18 cellular contexts compared by ENCODE assay signal in the genomic region with DNA sequence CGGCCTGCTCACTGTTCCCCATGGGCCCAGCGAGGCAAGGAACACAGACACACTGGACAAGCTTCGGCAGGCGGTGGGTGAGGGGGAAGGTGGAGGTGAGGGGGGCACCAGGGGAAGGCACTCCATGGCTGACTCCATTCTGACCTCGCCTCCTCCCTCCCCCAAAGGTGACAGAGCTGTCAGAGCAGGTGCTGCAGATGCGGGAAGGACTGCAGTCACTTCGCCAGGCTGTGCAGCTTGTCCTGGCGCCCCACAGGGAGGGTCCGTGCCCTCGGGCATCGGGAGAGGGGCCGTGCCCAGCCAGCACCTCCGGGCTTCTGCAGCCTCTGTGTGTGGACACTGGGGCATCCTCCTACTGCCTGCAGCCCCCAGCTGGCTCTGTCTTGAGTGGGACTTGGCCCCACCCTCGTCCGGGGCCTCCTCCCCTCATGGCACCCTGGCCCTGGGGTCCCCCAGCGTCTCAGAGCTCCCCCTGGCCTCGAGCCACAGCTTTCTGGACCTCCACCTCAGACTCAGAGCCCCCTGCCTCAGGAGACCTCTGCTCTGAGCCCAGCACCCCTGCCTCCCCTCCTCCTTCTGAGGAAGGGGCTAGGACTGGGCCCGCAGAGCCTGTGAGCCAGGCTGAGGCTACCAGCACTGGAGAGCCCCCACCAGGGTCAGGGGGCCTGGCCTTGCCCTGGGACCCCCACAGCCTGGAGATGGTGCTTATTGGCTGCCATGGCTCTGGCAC. TPM values are rescaled to one million over a fixed set of nuclear protein-coding genes. Genes with fewer than 3 reads are reported as not detected.
DNase-seq lines count a peak whose midpoint lies in the region; ATAC-seq, FAIRE-seq and TF ChIP-seq lines count a peak whose summit lies in the region.
"Had no signal": no experiment of that assay in that cellular context is flagged by ENCODE, and none has a peak within 500 bp of the region (broad histone marks: within the 10 kb centered on the region; RNA-seq: fewer than 3 reads in every experiment).

No MANE protein-coding gene starts in this region.

- no peak for FAIRE-seq in H1 (lab: Jason Lieb, UNC)
- FAIRE-seq: G401.6, GM19239 had no signal

- no peak overlapping the region for H4K5ac ChIP-seq in H1 (ENCODE audit: insufficient read length, low read depth, low read length)

- no peak for TF ChIP-seq CTCF in RWPE1 (conservative IDR thresholded peaks at IDR 0.05; ENCODE audit: low read depth)
- no peak for TF ChIP-seq CTCF in H1 (IDR thresholded peaks at IDR 0.05; ENCODE audit: control extremely low read depth in 1 of 3, insufficient read depth in 1 of 3, low read depth in 1 of 3, low read length in 3 of 3)

- no peak for TF ChIP-seq RAD21 in H1 (IDR thresholded peaks at IDR 0.05 in 1 of 2, conservative IDR thresholded peaks at IDR 0.05 in 1 of 2; ENCODE audit: low read depth in 2 of 2, low read length in 2 of 2)

- no peak overlapping the region for H2AK5ac ChIP-seq in H1 (ENCODE audit: low read depth, low read length)

- no peak for TF ChIP-seq POLR2A in H1 (IDR thresholded peaks at IDR 0.05; ENCODE audit: control extremely low read depth in 1 of 2, low read depth in 2 of 2, low read length in 2 of 2)

- H4K8ac ChIP-seq in H1 (ENCODE audit: extremely low read depth, insufficient read depth, low read length), result peak overlapping the region; percentile 12; the same call in 1 of the 2 replicates

- peaks cover 27% of the 10 kb centered on the region for H3K4me1 Mint-ChIP-seq in activated naive CD8-positive, alpha-beta T cell treated with anti-CD3 and anti-CD28 coated beads, Interleukin-2, amount 10 ng/mL, durations not matched to agents 7 days and 5 days
- peaks cover 22% of the 10 kb centered on the region for H3K4me1 Mint-ChIP-seq in activated naive CD8-positive, alpha-beta T cell treated with anti-CD3 and anti-CD28 coated beads, Interleukin-2, amount 50 U/mL, for 24 hours
- H3K4me1 Mint-ChIP-seq in activated T-cell treated with anti-CD3 and anti-CD28 coated beads, Interleukin-2, amount 50 U/mL, for 72 hours (ENCODE audit: low read depth), result no peaks in the 10 kb centered on the region
- H3K4me1 Mint-ChIP-seq: B cell had no signal

- H3K27ac Mint-ChIP-seq in activated naive CD8-positive, alpha-beta T cell treated with anti-CD3 and anti-CD28 coated beads, Interleukin-2, amount 10 ng/mL, durations not matched to agents 7 days and 5 days, result peak overlapping the region; percentile 80
- H3K27ac Mint-ChIP-seq in activated naive CD8-positive, alpha-beta T cell treated with anti-CD3 and anti-CD28 coated beads, Interleukin-2, amount 50 U/mL, for 24 hours, result no peak overlapping the region
- no peak overlapping the region for H3K27ac Mint-ChIP-seq in activated T-cell treated with anti-CD3 and anti-CD28 coated beads, Interleukin-2, amount 50 U/mL, for 72 hours
- H3K27ac Mint-ChIP-seq: B cell had no signal

- H3K4me2 ChIP-seq in H1 (ENCODE audit: insufficient read depth in 1 of 2, low read depth in 2 of 2, low read length in 2 of 2), result no peak overlapping the region

- CTCF ChIA-PET in RWPE1 (lab: Yijun Ruan, JAX), result interaction anchor here (0.6 to 0.8 kb wide), 3 partner anchors 13 to 114 kb away, joined by 3 read pairs; no protein-coding TSS in a partner anchor
- CTCF ChIA-PET in H1 (lab: Charles Lee; ENCODE audit: partially characterized antibody), result interaction anchor here (1.1 to 14.0 kb wide), 12 partner anchors 7 to 225 kb away, joined by 3 to 171 read pairs (median 4); a partner anchor contains a TSS

- H3K18ac ChIP-seq in H1 (ENCODE audit: extremely low read depth, low read length), result no peak overlapping the region

- H3K36me3 ChIP-seq in H1 (ENCODE audit: control insufficient read depth in 2 of 4, insufficient read depth in 4 of 4, low read length in 3 of 4), result peaks cover 15 to 43% (median 29%) of the 10 kb centered on the region in 4 experiments; a peak in 7 of 8 replicates

- no peak overlapping the region for H3K23ac ChIP-seq in H1 (ENCODE audit: insufficient read length)

- no peaks in the 10 kb centered on the region for H3K79me2 ChIP-seq in H1 (ENCODE audit: control insufficient read depth in 1 of 2, insufficient read depth in 2 of 2, low read length in 2 of 2)

- H2BK120ac ChIP-seq in H1 (replicated peaks; ENCODE audit: low read depth, low read length), result no peak overlapping the region

- POLR2A ChIA-PET in activated naive CD8-positive, alpha-beta T cell treated with anti-CD3 and anti-CD28 coated beads, Interleukin-2, amount 10 ng/mL, durations not matched to agents 7 days and 5 days (lab: Charles Lee), result interaction anchor here (0.6 to 1.5 kb wide), 3 partner anchors 12 to 65 kb away, joined by 4 to 5 read pairs (median 4); a partner anchor contains a TSS
- POLR2A ChIA-PET in RWPE1 (lab: Yijun Ruan, JAX; ENCODE audit: low non-redundant PET), result no interaction called here
- POLR2A ChIA-PET in H1 (lab: Charles Lee; ENCODE audit: partially characterized antibody), result interaction anchor here (0.5 to 3.1 kb wide), 6 partner anchors 9 to 244 kb away, joined by 3 to 12 read pairs (median 5); a partner anchor contains a TSS

- no peaks in the 10 kb centered on the region; a peak in 1 of 7 replicates for H3K4me1 ChIP-seq in H1 (replicated peaks in 1 of 4; ENCODE audit: control insufficient read depth in 3 of 4, insufficient read depth in 4 of 4, low read length in 3 of 4)
- H3K4me1 ChIP-seq: Peyer's patch had no signal

- H3K27me3 ChIP-seq in H1 (replicated peaks in 1 of 4; ENCODE audit: control insufficient read depth in 3 of 4, extremely low read depth in 1 of 4, insufficient read depth in 3 of 4, low read length in 3 of 4), result no peaks in the 10 kb centered on the region; a peak in 1 of 7 replicates
- H3K27me3 ChIP-seq: Peyer's patch had no signal

- peaks cover 0 to 5% of the 10 kb centered on the region in 2 experiments for H4K20me1 ChIP-seq in H1 (replicated peaks in 1 of 2; ENCODE audit: control insufficient read depth in 1 of 2, insufficient read depth in 2 of 2, low read length in 2 of 2)

- 87% methylated on average over 10 of the region's 18 CpGs; no CpG with 5 or more reads in 1 of the 2 experiments for WGBS in H1 (ENCODE audit: extremely low coverage in 1 of 2, insufficient coverage in 1 of 2, insufficient read length in 1 of 2, insufficient replicate concordance in 2 of 2, low coverage in 1 of 2, low lambda C conversion rate in 2 of 2, missing lambda C conversion rate in 1 of 2), 2 experiments

- H2AFZ ChIP-seq in H1 (ENCODE audit: low read length), result no peak overlapping the region
- H2AFZ ChIP-seq: GM23248 had no signal

- no peak for TF ChIP-seq EP300 in H1 (IDR thresholded peaks at IDR 0.05; ENCODE audit: borderline replicate concordance in 1 of 2, low read depth in 2 of 2, low read length in 2 of 2)

- H2BK20ac ChIP-seq in H1 (ENCODE audit: low read length), result no peak overlapping the region

- H3K4me3 ChIP-seq in H1 (ENCODE audit: extremely low read depth in 1 of 4, insufficient read depth in 2 of 4, low read depth in 3 of 4, low read length in 4 of 4), result no peak overlapping the region
- H3K4me3 ChIP-seq: GM23248, Peyer's patch had no signal

- H3K36me3 Mint-ChIP-seq in activated naive CD8-positive, alpha-beta T cell treated with anti-CD3 and anti-CD28 coated beads, Interleukin-2, amount 10 ng/mL, durations not matched to agents 7 days and 5 days, result peaks cover 19% of the 10 kb centered on the region
- peaks cover 22% of the 10 kb centered on the region for H3K36me3 Mint-ChIP-seq in activated naive CD8-positive, alpha-beta T cell treated with anti-CD3 and anti-CD28 coated beads, Interleukin-2, amount 50 U/mL, for 24 hours (ENCODE audit: low read depth)
- peaks cover 3 to 4% of the 10 kb centered on the region in 2 donors for H3K36me3 Mint-ChIP-seq in activated T-cell treated with anti-CD3 and anti-CD28 coated beads, Interleukin-2, amount 50 U/mL, for 72 hours (ENCODE audit: insufficient read depth in 2 of 2)

- H3K9me3 ChIP-seq in H1 (ENCODE audit: insufficient read depth in 2 of 2, low read depth in 1 of 2, low read length in 1 of 2), result no peaks in the 10 kb centered on the region
- H3K9me3 ChIP-seq: Peyer's patch had no signal

- H3K27ac ChIP-seq in RWPE1 (peak overlapping the region; percentile 27), H1 (ENCODE audit: low read depth, low read length) (no peak overlapping the region), temporal lobe (ENCODE audit: low read depth, low read length) (peak overlapping the region; percentile 36)
- H3K27ac ChIP-seq: GM23248, Peyer's patch had no signal

- H3K9ac ChIP-seq in H1 (replicated peaks in 1 of 4; ENCODE audit: extremely low read depth in 1 of 4, low read depth in 3 of 4, low read length in 3 of 4), result no peak overlapping the region
- H3K9ac ChIP-seq: GM23248 had no signal

- no peaks in the 10 kb centered on the region for H3K27me3 Mint-ChIP-seq in activated naive CD8-positive, alpha-beta T cell treated with anti-CD3 and anti-CD28 coated beads, Interleukin-2, amount 10 ng/mL, durations not matched to agents 7 days and 5 days
- no peaks in the 10 kb centered on the region for H3K27me3 Mint-ChIP-seq in activated naive CD8-positive, alpha-beta T cell treated with anti-CD3 and anti-CD28 coated beads, Interleukin-2, amount 50 U/mL, for 24 hours
- H3K27me3 Mint-ChIP-seq in activated T-cell treated with anti-CD3 and anti-CD28 coated beads, Interleukin-2, amount 50 U/mL, for 72 hours (ENCODE audit: low read depth), result no peaks in the 10 kb centered on the region
- H3K27me3 Mint-ChIP-seq: B cell had no signal

- H4K91ac ChIP-seq in H1 (replicated peaks; ENCODE audit: insufficient read length, low read length), result no peak overlapping the region

- ATAC-seq in activated naive CD8-positive, alpha-beta T cell treated with anti-CD3 and anti-CD28 coated beads, Interleukin-2, amount 10 ng/mL, durations not matched to agents 7 days and 5 days (ENCODE audit: low read depth), result no peak
- ATAC-seq in activated naive CD8-positive, alpha-beta T cell treated with anti-CD3 and anti-CD28 coated beads, Interleukin-2, amount 50 U/mL, for 24 hours, result no peak
- no peak for ATAC-seq in HG03469 (IDR thresholded peaks at IDR 0.05; ENCODE audit: unreplicated experiment)
- ATAC-seq in activated T-cell treated with anti-CD3 and anti-CD28 coated beads, Interleukin-2, amount 50 U/mL, for 72 hours (replicated peaks in 1 of 2), result no peak

- H3K4ac ChIP-seq in H1 (replicated peaks; ENCODE audit: insufficient read length, low read depth, low read length), result no peak overlapping the region

- H3K23me2 ChIP-seq in H1 (ENCODE audit: low read depth, low read length), result no peaks in the 10 kb centered on the region

- no peak overlapping the region for H3K14ac ChIP-seq in H1 (ENCODE audit: insufficient read length)

- H2BK12ac ChIP-seq in H1 (ENCODE audit: low read depth, low read length), result no peak overlapping the region

- H3K56ac ChIP-seq in H1 (replicated peaks; ENCODE audit: insufficient read length, low read depth, low read length), result no peak overlapping the region

- H3K9me3 Mint-ChIP-seq in activated naive CD8-positive, alpha-beta T cell treated with anti-CD3 and anti-CD28 coated beads, Interleukin-2, amount 10 ng/mL, durations not matched to agents 7 days and 5 days, result no peaks in the 10 kb centered on the region
- no peaks in the 10 kb centered on the region for H3K9me3 Mint-ChIP-seq in activated naive CD8-positive, alpha-beta T cell treated with anti-CD3 and anti-CD28 coated beads, Interleukin-2, amount 50 U/mL, for 24 hours
- H3K9me3 Mint-ChIP-seq in activated T-cell treated with anti-CD3 and anti-CD28 coated beads, Interleukin-2, amount 50 U/mL, for 72 hours, result no peaks in the 10 kb centered on the region

- DNase-seq in activated naive CD8-positive, alpha-beta T cell treated with anti-CD3 and anti-CD28 coated beads, Interleukin-2, amount 10 ng/mL, durations not matched to agents 7 days and 5 days, result no peak
- no peak for DNase-seq in activated naive CD8-positive, alpha-beta T cell treated with anti-CD3 and anti-CD28 coated beads, Interleukin-2, amount 50 U/mL, for 24 hours
- DNase-seq in RWPE1 (ENCODE audit: low spot score), result no peak
- no peak for DNase-seq in H1 (ENCODE audit: low read depth in 1 of 2, low spot score in 2 of 2)
- DNase-seq in activated T-cell treated with anti-CD3 and anti-CD28 coated beads, Interleukin-2, amount 50 U/mL, for 72 hours, result no peak
- DNase-seq: GM23248; HCEC 1CT; NCI-H1105 treated with DMSO at 0.1 percent for 48 hours; NCI-H1694; NCI-H2081 treated with DMSO at 0.1 percent for 48 hours; NK-92 treated with Interleukin-12 subunit alpha and Interleukin-12 subunit beta, amount 100 ng/mL, for 24 hours; SHP77 treated with DMSO at 0.1 percent for 48 hours had no signal

- no peaks in the 10 kb centered on the region for H3K79me1 ChIP-seq in H1 (ENCODE audit: low read depth, low read length)

- no peak overlapping the region for H3K4me3 Mint-ChIP-seq in activated naive CD8-positive, alpha-beta T cell treated with anti-CD3 and anti-CD28 coated beads, Interleukin-2, amount 10 ng/mL, durations not matched to agents 7 days and 5 days
- no peak overlapping the region for H3K4me3 Mint-ChIP-seq in activated naive CD8-positive, alpha-beta T cell treated with anti-CD3 and anti-CD28 coated beads, Interleukin-2, amount 50 U/mL, for 24 hours
- H3K4me3 Mint-ChIP-seq in activated T-cell treated with anti-CD3 and anti-CD28 coated beads, Interleukin-2, amount 50 U/mL, for 72 hours, result no peak overlapping the region
- H3K4me3 Mint-ChIP-seq: B cell had no signal

- H2BK15ac ChIP-seq in H1 (ENCODE audit: low read length), result no peak overlapping the region

- H2BK5ac ChIP-seq in H1 (ENCODE audit: low read depth, low read length), result no peak overlapping the region

RNA-seq across cellular contexts. Expression of a gene that starts 10.6 kb away (rescaled TPM):
- 10 to 100 TPM; 83.8 to 83.9 TPM for total RNA-seq in activated naive CD8-positive, alpha-beta T cell treated with anti-CD3 and anti-CD28 coated beads, Interleukin-2, amount 10 ng/mL, durations not matched to agents 7 days and 5 days
- 90.3 and 92.5 TPM in 2 replicates for total RNA-seq in H1 (2021; fragmentation: NEBNext Ultra II Directional; extraction: Animal tissue kit (Norgen Biotek cat#: 25700))
- polyA plus RNA-seq in H1 (2011; rRNA removed), result 139 and 170 TPM in 2 replicates
- 135 TPM for polyA plus RNA-seq in H1 (2011; cell fraction: cytosol; rRNA removed)
- 210 TPM for polyA plus RNA-seq in H1 (2011; cell fraction: nucleus; rRNA removed)
- 51.5 to 92.0 TPM (median 89.3 TPM) in 4 replicates for polyA plus RNA-seq in H1 (2012, experiment 1 of 2)
- 112 TPM for polyA plus RNA-seq in H1 (2012, experiment 2 of 2)
- polyA plus RNA-seq in H1 (2013, experiment 1 of 2), result 54.6 TPM
- polyA plus RNA-seq in H1 (2013, experiment 2 of 2), result 56.7 TPM
- 83.5 and 103 TPM in 2 replicates for polyA minus RNA-seq in H1 (2011; rRNA and poly(A)+ RNA removed)
- 48.8 TPM for polyA minus RNA-seq in H1 (2011; cell fraction: cytosol; rRNA and poly(A)+ RNA removed)
- 55.8 TPM for polyA minus RNA-seq in H1 (2011; cell fraction: nucleus; rRNA and poly(A)+ RNA removed)
- total RNA-seq in temporal lobe, result 26.8 TPM
- 10 to 100 TPM; 59.4 to 73.8 TPM for total RNA-seq in activated T-cell treated with anti-CD3 and anti-CD28 coated beads, Interleukin-2, amount 50 U/mL, for 72 hours

RNA-seq across cellular contexts. Expression of a gene that starts 18.5 kb away (rescaled TPM):
- total RNA-seq in activated naive CD8-positive, alpha-beta T cell treated with anti-CD3 and anti-CD28 coated beads, Interleukin-2, amount 10 ng/mL, durations not matched to agents 7 days and 5 days, result 1 to 10 TPM; 5.4 to 5.8 TPM
- total RNA-seq in H1 (2021; fragmentation: NEBNext Ultra II Directional; extraction: Animal tissue kit (Norgen Biotek cat#: 25700)), result 0.24 and 0.36 TPM in 2 replicates
- polyA plus RNA-seq in H1 (2011; rRNA removed), result 0.47 and 0.50 TPM in 2 replicates
- 0.50 TPM for polyA plus RNA-seq in H1 (2011; cell fraction: cytosol; rRNA removed)
- polyA plus RNA-seq in H1 (2011; cell fraction: nucleus; rRNA removed), result 1.6 TPM
- polyA plus RNA-seq in H1 (2012, experiment 1 of 2), result 0.24 to 0.67 TPM (median 0.60 TPM) in 3 of 4 replicates, not detected in the other
- 0.18 TPM for polyA plus RNA-seq in H1 (2012, experiment 2 of 2)
- 0.36 TPM for polyA plus RNA-seq in H1 (2013, experiment 1 of 2)
- 0.15 TPM for polyA plus RNA-seq in H1 (2013, experiment 2 of 2)
- 0.17 and 0.19 TPM in 2 replicates for polyA minus RNA-seq in H1 (2011; rRNA and poly(A)+ RNA removed)
- not detected for polyA minus RNA-seq in H1 (2011; cell fraction: cytosol; rRNA and poly(A)+ RNA removed)
- polyA minus RNA-seq in H1 (2011; cell fraction: nucleus; rRNA and poly(A)+ RNA removed), result 0.80 TPM
- total RNA-seq in temporal lobe, result 3.2 TPM
- total RNA-seq in activated T-cell treated with anti-CD3 and anti-CD28 coated beads, Interleukin-2, amount 50 U/mL, for 72 hours, result 1 to 10 TPM; 1.5 to 1.7 TPM
- total RNA-seq: GM23248 had no signal

RNA-seq across cellular contexts. Expression of a gene that starts 48.1 kb away (rescaled TPM):
- under 1 TPM; 0.11 to 0.20 TPM for total RNA-seq in activated naive CD8-positive, alpha-beta T cell treated with anti-CD3 and anti-CD28 coated beads, Interleukin-2, amount 10 ng/mL, durations not matched to agents 7 days and 5 days
- 0.21 and 0.73 TPM in 2 replicates for total RNA-seq in H1 (2021; fragmentation: NEBNext Ultra II Directional; extraction: Animal tissue kit (Norgen Biotek cat#: 25700))
- polyA plus RNA-seq in H1 (2011; rRNA removed), result 0.12 and 0.13 TPM in 2 replicates
- 0.28 TPM for polyA plus RNA-seq in H1 (2011; cell fraction: cytosol; rRNA removed)
- 0.34 TPM for polyA plus RNA-seq in H1 (2011; cell fraction: nucleus; rRNA removed)
- polyA plus RNA-seq in H1 (2012, experiment 1 of 2), result 0.52 to 0.70 TPM (median 0.58 TPM) in 4 replicates
- 0.09 TPM for polyA plus RNA-seq in H1 (2012, experiment 2 of 2)
- 0.18 TPM for polyA plus RNA-seq in H1 (2013, experiment 1 of 2)
- polyA plus RNA-seq in H1 (2013, experiment 2 of 2), result 0.09 TPM
- polyA minus RNA-seq in H1 (2011; rRNA and poly(A)+ RNA removed), result 0.41 and 0.46 TPM in 2 replicates
- polyA minus RNA-seq in H1 (2011; cell fraction: cytosol; rRNA and poly(A)+ RNA removed), result not detected
- 0.20 TPM for polyA minus RNA-seq in H1 (2011; cell fraction: nucleus; rRNA and poly(A)+ RNA removed)
- total RNA-seq in temporal lobe, result not detected
- under 1 TPM; 0.74 to 0.82 TPM for total RNA-seq in activated T-cell treated with anti-CD3 and anti-CD28 coated beads, Interleukin-2, amount 50 U/mL, for 72 hours
